8 cellular contexts compared by ENCODE assay signal in genomic region chr6:42045538-42046460, GRCh38. TPM values are rescaled to one million over a fixed set of nuclear protein-coding genes. Genes with fewer than 3 reads are reported as not detected.
DNase-seq lines count a peak whose midpoint lies in the region; ATAC-seq, FAIRE-seq and TF ChIP-seq lines count a peak whose summit lies in the region.

No MANE protein-coding gene starts in this region.

- H3K27me3 ChIP-seq in osteoblast (ENCODE audit: insufficient read depth, low read length) = peaks cover 17% of the 10 kb centered on the region

- DNase-seq in Ammon's horn (ENCODE audit: low spot score) = peak; percentile 83
- DNase-seq in HTR-8/SVneo (ENCODE audit: insufficient read length, low spot score) = peak; percentile 73
- peak; percentile 13 for DNase-seq in RCC 7860 (ENCODE audit: low spot score)
- peak; percentile 73 for DNase-seq in activated naive CD4-positive, alpha-beta T cell treated with Interleukin-2 at 50 U/mL for 16 hours
- DNase-seq in glomerular visceral epithelial cell (ENCODE audit: extremely low spot score) = peak; percentile 73
- peak; percentile 87 for DNase-seq in osteoblast (ENCODE audit: insufficient read length, low spot score, missing footprints)
- peak; percentile 76 for DNase-seq in urothelium cell line (ENCODE audit: low spot score)

- ATAC-seq in GM18858 (IDR thresholded peaks at IDR 0.05; ENCODE audit: unreplicated experiment) = no peak

- peak overlapping the region; percentile 67 for H3K4me2 ChIP-seq in osteoblast (ENCODE audit: insufficient read depth, low read length)

- peaks cover 19% of the 10 kb centered on the region for H3K4me1 ChIP-seq in osteoblast (ENCODE audit: insufficient read depth, low read length)

- no peak for TF ChIP-seq CTCF in osteoblast (IDR thresholded peaks at IDR 0.05; ENCODE audit: extremely low read depth, low read depth, low read length)

- FAIRE-seq in HTR-8/SVneo (lab: Jason Lieb, UNC) = no peak
- FAIRE-seq in RCC 7860 (lab: Jason Lieb, UNC) = no peak
- no peak for FAIRE-seq in urothelium cell line (lab: Jason Lieb, UNC)

- H3K79me2 ChIP-seq in osteoblast (ENCODE audit: insufficient read depth, low read length) = no peaks in the 10 kb centered on the region

- H3K9me3 ChIP-seq in osteoblast (ENCODE audit: low read depth, low read length) = no peaks in the 10 kb centered on the region

- H4K20me1 ChIP-seq in osteoblast (ENCODE audit: insufficient read depth, low read length) = no peaks in the 10 kb centered on the region

- no peak overlapping the region for H3K27ac ChIP-seq in osteoblast (ENCODE audit: low read depth, low read length)

- H3K36me3 ChIP-seq in osteoblast (ENCODE audit: insufficient read depth, low read length) = no peaks in the 10 kb centered on the region

- peak overlapping the region; percentile 41 for H2AFZ ChIP-seq in osteoblast (ENCODE audit: low read length)

- H3K4me3 ChIP-seq in osteoblast (ENCODE audit: insufficient read depth, low read length) = peak overlapping the region; percentile 50

RNA-seq across cellular contexts. Expression of gene TAF8, which starts 4.5 kb away (rescaled TPM):
- 16.3 and 16.5 TPM in 2 replicates for total RNA-seq in osteoblast

Comparison
In these comparisons a context has a peak if more than half of its experiments do, and no peak if none do; other contexts are left out.
1. DNase-seq: peak in every context shown above with its lines; median percentile 87 in osteoblast; 83 in Ammon's horn; 76 in urothelium cell line; 73 in HTR-8/SVneo; 73 in activated naive CD4-positive, alpha-beta T cell treated with Interleukin-2 at 50 U/mL for 16 hours; 73 in glomerular visceral epithelial cell; 13 in RCC 7860.